Comparison of ENCODE assay signal across 18 cellular contexts in genomic region chr12:122789637-122790036, GRCh38. TPM values are rescaled to one million over a fixed set of nuclear protein-coding genes. Genes with fewer than 3 reads are reported as not detected.
DNase-seq lines count a peak whose midpoint lies in the region; ATAC-seq and TF ChIP-seq lines count a peak whose summit lies in the region.
"Had no signal": no experiment of that assay in that cellular context is flagged by ENCODE, and none has a peak within 500 bp of the region (broad histone marks: within the 10 kb centered on the region; RNA-seq: fewer than 3 reads in every experiment).

No MANE protein-coding gene starts in this region.

- H2BK5ac ChIP-seq in trophoblast cell (ENCODE audit: low read depth, low read length, poor library complexity) (no peak overlapping the region), mesendoderm (ENCODE audit: low read length) (no peak overlapping the region)

- no peaks in the 10 kb centered on the region for H3K9me3 ChIP-seq in WERI-Rb-1 (ENCODE audit: severe bottlenecking)
- H3K9me3 ChIP-seq in trophoblast cell (ENCODE audit: insufficient read depth, low read depth, low read length): no peaks in the 10 kb centered on the region
- H3K9me3 ChIP-seq: BLaER1 had no signal

- H3K27ac ChIP-seq in WERI-Rb-1 (peak overlapping the region; percentile 58), trophoblast cell (ENCODE audit: low read depth, low read length) (no peak overlapping the region), mesendoderm (ENCODE audit: low read depth, low read length) (no peak overlapping the region)
- H3K27ac ChIP-seq: BLaER1 had no signal

- DNase-seq in NCI-H82 (lab: John Stamatoyannopoulos, UW) (peak; percentile 86), SK-N-DZ (ENCODE audit: low spot score) (peak; percentile 27), WERI-Rb-1 (peak; percentile 15), trophoblast cell (peak; percentile 31 to 36), mesendoderm (no peak)
- no peak for DNase-seq in stimulated activated naive CD8-positive, alpha-beta T cell treated with anti-CD3 and anti-CD28 coated beads, Interleukin-15, Interleukin-2, amounts not matched to agents 100 U/mL and 50 U/mL, for 24 hours
- DNase-seq in activated effector memory CD4-positive, alpha-beta T cell treated with Interleukin-2 at 50 U/mL for 16 hours: no peak
- DNase-seq: 8988T; CD4-positive, alpha-beta memory T cell; DMS79 treated with DMSO at 0.1 percent for 48 hours; GF-D8; GOT3; H7; HFFc6 had no signal

- H3K23ac ChIP-seq in trophoblast cell (ENCODE audit: low read length) (no peak overlapping the region), mesendoderm (ENCODE audit: low read length) (no peak overlapping the region)

- H4K12ac ChIP-seq in trophoblast cell (ENCODE audit: low read depth, low read length): no peak overlapping the region

- WGBS in trophoblast cell (ENCODE audit: extremely low coverage, insufficient coverage, insufficient read length): no CpG with 5 or more reads among the region's 5 CpGs
- WGBS in mesendoderm (ENCODE audit: extremely low coverage, insufficient coverage, low lambda C conversion rate): no CpG with 5 or more reads among the region's 5 CpGs

- no peak overlapping the region for H2BK12ac ChIP-seq in trophoblast cell (ENCODE audit: low read length)

- no peak overlapping the region for H4K91ac ChIP-seq in trophoblast cell (ENCODE audit: low read depth, low read length)

- H3K79me1 ChIP-seq in trophoblast cell (ENCODE audit: low read length) (peaks cover 2% of the 10 kb centered on the region), mesendoderm (ENCODE audit: low read length) (no peaks in the 10 kb centered on the region)

- H4K5ac ChIP-seq in mesendoderm (ENCODE audit: low read length): no peak overlapping the region

- H3K4me3 ChIP-seq in WERI-Rb-1 (ENCODE audit: low read depth, low read length) (no peak overlapping the region), trophoblast cell (ENCODE audit: low read depth, low read length) (no peak overlapping the region), mesendoderm (ENCODE audit: low read length) (no peak overlapping the region)
- H3K4me3 ChIP-seq: BLaER1 had no signal

- TF ChIP-seq CTCF in WERI-Rb-1 (IDR thresholded peaks at IDR 0.05; ENCODE audit: low read depth, low read length): no peak

- H3K4me1 ChIP-seq in trophoblast cell (ENCODE audit: control insufficient read depth in 1 of 2, insufficient read depth in 2 of 2, low read length in 2 of 2) (no peaks in the 10 kb centered on the region), mesendoderm (ENCODE audit: control insufficient read depth, low read depth, low read length) (no peaks in the 10 kb centered on the region)
- H3K4me1 ChIP-seq: BLaER1 had no signal

- no peak overlapping the region for H2BK120ac ChIP-seq in trophoblast cell (ENCODE audit: insufficient read depth, low read length, poor library complexity)
- H2BK120ac ChIP-seq in mesendoderm (ENCODE audit: low read depth, low read length): no peak overlapping the region

- ATAC-seq in stimulated activated naive CD8-positive, alpha-beta T cell treated with anti-CD3 and anti-CD28 coated beads, Interleukin-15, Interleukin-2, amounts not matched to agents 100 U/mL and 50 U/mL, for 24 hours: no peak
- ATAC-seq: HCT116, HepG2 had no signal

- H3K4ac ChIP-seq in trophoblast cell (ENCODE audit: low read depth, low read length) (no peak overlapping the region), mesendoderm (ENCODE audit: low read depth, low read length) (no peak overlapping the region)

- no peak overlapping the region for H2BK15ac ChIP-seq in mesendoderm (replicated peaks; ENCODE audit: low read depth)

- H3K18ac ChIP-seq in trophoblast cell (ENCODE audit: low read length): no peak overlapping the region
- H3K18ac ChIP-seq in mesendoderm (ENCODE audit: low read length): no peak overlapping the region

- H3K79me2 ChIP-seq in trophoblast cell (ENCODE audit: control insufficient read depth, insufficient read depth, low read length, poor library complexity) (no peaks in the 10 kb centered on the region), mesendoderm (ENCODE audit: control insufficient read depth, insufficient read depth, low read length) (no peaks in the 10 kb centered on the region)

- no peak overlapping the region for H3K14ac ChIP-seq in trophoblast cell (ENCODE audit: low read length)

- H4K8ac ChIP-seq in trophoblast cell (ENCODE audit: low read depth, low read length) (no peak overlapping the region), mesendoderm (ENCODE audit: low read depth, low read length) (no peak overlapping the region)

- H3K56ac ChIP-seq in mesendoderm (ENCODE audit: low read length): no peak overlapping the region

- H3K36me3 ChIP-seq in WERI-Rb-1 (no peaks in the 10 kb centered on the region), trophoblast cell (ENCODE audit: control insufficient read depth in 1 of 2, insufficient read depth in 2 of 2, low read length in 2 of 2) (no peaks in the 10 kb centered on the region), mesendoderm (ENCODE audit: control insufficient read depth, insufficient read depth, low read length) (no peaks in the 10 kb centered on the region)
- H3K36me3 ChIP-seq: BLaER1 had no signal

- H3K27me3 ChIP-seq in WERI-Rb-1 (ENCODE audit: insufficient read depth, low read depth, severe bottlenecking) (no peaks in the 10 kb centered on the region), trophoblast cell (ENCODE audit: insufficient read depth, low read length) (no peaks in the 10 kb centered on the region), mesendoderm (ENCODE audit: insufficient read depth, low read length, poor library complexity) (no peaks in the 10 kb centered on the region)
- H3K27me3 ChIP-seq: BLaER1 had no signal

- H2AK5ac ChIP-seq in trophoblast cell (ENCODE audit: low read length) (no peak overlapping the region), mesendoderm (ENCODE audit: low read length) (no peak overlapping the region)

- H3K9ac ChIP-seq in trophoblast cell (ENCODE audit: low read length): no peak overlapping the region
- H3K9ac ChIP-seq in mesendoderm (ENCODE audit: low read length): no peak overlapping the region
- H3K9ac ChIP-seq: BLaER1 had no signal

- H2AFZ ChIP-seq in trophoblast cell (ENCODE audit: insufficient read depth, low read length, poor library complexity): no peak overlapping the region

- H3K4me2 ChIP-seq in trophoblast cell (ENCODE audit: low read length): no peak overlapping the region
- no peak overlapping the region for H3K4me2 ChIP-seq in mesendoderm (ENCODE audit: low read length)
- H3K4me2 ChIP-seq: BLaER1 had no signal

RNA-seq across cellular contexts. Expression of gene CCDC62, which starts 15.3 kb away (rescaled TPM):
- polyA plus RNA-seq in SK-N-DZ (2014; cell fraction: cytosol; rRNA removed): 0.41 and 0.47 TPM in 2 replicates
- polyA plus RNA-seq in SK-N-DZ (2014; cell fraction: nucleus; rRNA removed): 0.93 and 1.4 TPM in 2 replicates
- polyA plus RNA-seq in trophoblast cell (2013): 0.37 and 0.38 TPM in 2 replicates
- polyA plus RNA-seq in mesendoderm (2013, experiment 1 of 2): 0.14 TPM
- polyA plus RNA-seq in mesendoderm (2013, experiment 2 of 2): 0.15 TPM

RNA-seq across cellular contexts. Expression of gene DENR, which starts 37.0 kb away (rescaled TPM):
- 62.0 and 65.0 TPM in 2 replicates for polyA plus RNA-seq in SK-N-DZ (2014; cell fraction: cytosol; rRNA removed)
- 21.3 and 23.8 TPM in 2 replicates for polyA plus RNA-seq in SK-N-DZ (2014; cell fraction: nucleus; rRNA removed)
- polyA plus RNA-seq in trophoblast cell (2013): 43.8 and 44.0 TPM in 2 replicates
- polyA plus RNA-seq in mesendoderm (2013, experiment 1 of 2): 88.7 TPM
- 88.6 TPM for polyA plus RNA-seq in mesendoderm (2013, experiment 2 of 2)

RNA-seq across cellular contexts. Expression of gene HIP1R, which starts 45.6 kb away (rescaled TPM):
- 22.9 and 33.4 TPM in 2 replicates for polyA plus RNA-seq in SK-N-DZ (2014; cell fraction: cytosol; rRNA removed)
- polyA plus RNA-seq in SK-N-DZ (2014; cell fraction: nucleus; rRNA removed): 158 and 178 TPM in 2 replicates
- 12.5 and 13.0 TPM in 2 replicates for polyA plus RNA-seq in trophoblast cell (2013)
- 4.4 TPM for polyA plus RNA-seq in mesendoderm (2013, experiment 1 of 2)
- 4.5 TPM for polyA plus RNA-seq in mesendoderm (2013, experiment 2 of 2)

RNA-seq across cellular contexts. Expression of gene HCAR1, which starts 59.0 kb away (rescaled TPM):
- 0.07 TPM in 1 of 2 replicates, not detected in the other for polyA plus RNA-seq in SK-N-DZ (2014; cell fraction: cytosol; rRNA removed)
- not detected in 2 replicates for polyA plus RNA-seq in SK-N-DZ (2014; cell fraction: nucleus; rRNA removed)
- 0.03 TPM in 2 replicates for polyA plus RNA-seq in trophoblast cell (2013)
- 0.04 TPM for polyA plus RNA-seq in mesendoderm (2013, experiment 1 of 2)
- 0.03 TPM for polyA plus RNA-seq in mesendoderm (2013, experiment 2 of 2)
- polyA plus RNA-seq: CD14-positive monocyte; CD4-positive, alpha-beta memory T cell had no signal

Comparison
In these comparisons a context has a peak if more than half of its experiments do, and no peak if none do; other contexts are left out.
1. DNase-seq: peak in NCI-H82 (single experiment), SK-N-DZ (single experiment), WERI-Rb-1 (single experiment) and trophoblast cell (2 of 2); none in stimulated activated naive CD8-positive, alpha-beta T cell treated with anti-CD3 and anti-CD28 coated beads, Interleukin-15, Interleukin-2, amounts not matched to agents 100 U/mL and 50 U/mL, for 24 hours (single experiment), mesendoderm (single experiment) and activated effector memory CD4-positive, alpha-beta T cell treated with Interleukin-2 at 50 U/mL for 16 hours (single experiment).